ENCODE assay signal across 20 cellular contexts in the genomic region with DNA sequence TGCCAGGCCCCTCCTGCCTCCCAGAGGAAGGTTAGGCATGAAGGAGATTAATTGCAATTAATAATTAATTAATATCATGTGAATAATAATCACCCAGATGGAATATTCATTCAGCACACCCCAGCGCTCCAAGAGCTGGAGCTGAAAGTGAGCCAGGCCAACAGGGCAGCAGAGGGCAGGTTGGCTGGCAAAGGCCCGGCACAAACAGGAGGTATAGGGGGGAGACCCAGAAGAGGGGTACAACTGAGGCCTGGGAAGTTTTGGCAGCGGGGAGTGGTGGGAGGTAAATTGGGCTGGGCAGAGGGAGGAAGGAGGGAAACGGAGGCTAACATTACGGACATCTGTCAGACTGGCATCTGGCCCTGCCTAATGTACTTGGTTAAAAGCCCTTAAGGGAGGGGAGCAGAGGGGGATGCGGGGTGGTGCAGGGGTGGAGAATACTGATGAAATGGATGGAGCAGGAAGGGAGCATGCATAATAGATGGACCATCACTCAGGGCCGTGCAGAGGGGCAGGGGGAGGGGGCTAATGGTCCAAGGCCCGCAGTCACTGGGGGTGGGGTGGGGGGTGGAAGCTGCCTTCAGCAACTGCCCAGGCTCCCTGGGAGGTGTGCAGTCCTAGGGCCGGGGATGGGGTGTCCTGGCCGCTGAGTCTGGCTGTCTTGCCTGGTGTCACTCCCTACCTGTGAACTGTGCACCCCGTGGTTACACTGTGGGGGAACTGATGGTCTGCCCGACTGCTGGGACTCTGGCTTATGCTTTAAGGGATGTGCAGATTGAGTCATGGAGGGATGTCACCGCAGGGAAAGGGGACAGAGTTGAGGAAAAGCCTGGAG. TPM values are rescaled to one million over a fixed set of nuclear protein-coding genes. Genes with fewer than 3 reads are reported as not detected.
DNase-seq lines count a peak whose midpoint lies in the region; ATAC-seq, FAIRE-seq and TF ChIP-seq lines count a peak whose summit lies in the region.
"Had no signal": no experiment of that assay in that cellular context is flagged by ENCODE, and none has a peak within 500 bp of the region (broad histone marks: within the 10 kb centered on the region; RNA-seq: fewer than 3 reads in every experiment).

No MANE protein-coding gene starts in this region.

- peaks cover 7% of the 10 kb centered on the region for H3K4me1 ChIP-seq in CD8-positive, alpha-beta T cell (ENCODE audit: insufficient read depth, low read length)
- H3K4me1 ChIP-seq: pancreas had no signal

- H3K27me3 ChIP-seq in CD8-positive, alpha-beta T cell (ENCODE audit: insufficient read depth, low read length), result peaks cover 19% of the 10 kb centered on the region

- H3K36me3 ChIP-seq in CD8-positive, alpha-beta T cell (ENCODE audit: insufficient read depth, low read length), result no peaks in the 10 kb centered on the region
- H3K36me3 ChIP-seq: colonic mucosa, pancreas, sigmoid colon had no signal

- no peak overlapping the region for H3K27ac Mint-ChIP-seq in CD8-positive, alpha-beta T cell
- no peak overlapping the region for H3K27ac Mint-ChIP-seq in T-cell
- no peak overlapping the region for H3K27ac Mint-ChIP-seq in nephron progenitor cell
- H3K27ac Mint-ChIP-seq in activated T-helper 1 cell treated with anti-CD3 and anti-CD28 coated beads, Interleukin-12 subunit alpha, Interleukin-12 subunit beta, Interleukin-2, Interleukin-4 antibody, amounts not matched to agents 30 ng/mL and 10 ng/mL and 1 ng/mL, durations not matched to agents 14 hours and 24 hours and 36 hours, result no peak overlapping the region
- H3K27ac Mint-ChIP-seq: activated B cell treated with CpG ODN at 0.5 μM for 24 hours had no signal

- no peaks in the 10 kb centered on the region for H3K36me3 Mint-ChIP-seq in CD8-positive, alpha-beta T cell
- H3K36me3 Mint-ChIP-seq in T-cell (no peaks in the 10 kb centered on the region), nephron progenitor cell (ENCODE audit: low read depth) (no peaks in the 10 kb centered on the region)
- H3K36me3 Mint-ChIP-seq in activated T-helper 1 cell treated with anti-CD3 and anti-CD28 coated beads, Interleukin-12 subunit alpha, Interleukin-12 subunit beta, Interleukin-2, Interleukin-4 antibody, amounts not matched to agents 30 ng/mL and 10 ng/mL and 1 ng/mL, durations not matched to agents 14 hours and 24 hours and 36 hours (ENCODE audit: low read depth), result no peaks in the 10 kb centered on the region

- no peak for ATAC-seq in CD8-positive, alpha-beta T cell
- no peak for ATAC-seq in T-cell (replicated peaks in 1 of 4)
- ATAC-seq in HG03520 (IDR thresholded peaks at IDR 0.05; ENCODE audit: unreplicated experiment), result no peak
- ATAC-seq: pancreas had no signal

- TF ChIP-seq CTCF in CD8-positive, alpha-beta T cell (IDR thresholded peaks at IDR 0.05), result no peak
- TF ChIP-seq CTCF in nephron progenitor cell (IDR thresholded peaks at IDR 0.05), result no peak
- no peak for TF ChIP-seq CTCF in foreskin fibroblast (IDR thresholded peaks at IDR 0.05; ENCODE audit: low read depth, low read length)

- peak; percentile 44 for FAIRE-seq in HTR-8/SVneo (lab: Jason Lieb, UNC)
- FAIRE-seq: kidney, pancreas had no signal

- DNase-seq in CD8-positive, alpha-beta T cell, result peak in 1 of 7 experiments; percentile 13
- DNase-seq in HTR-8/SVneo (ENCODE audit: insufficient read length, low spot score), result no peak
- DNase-seq in T-cell, result no peak
- no peak for DNase-seq in nephron progenitor cell
- DNase-seq in activated T-helper 1 cell treated with anti-CD3 and anti-CD28 coated beads, Interleukin-12 subunit alpha, Interleukin-12 subunit beta, Interleukin-2, Interleukin-4 antibody, amounts not matched to agents 30 ng/mL and 10 ng/mL and 1 ng/mL, durations not matched to agents 14 hours and 24 hours and 36 hours (ENCODE audit: low spot score), result no peak
- DNase-seq in foreskin fibroblast, result no peak
- DNase-seq: activated B cell treated with CpG ODN at 0.5 μM for 24 hours; activated CD4-positive, alpha-beta T cell treated with anti-CD3 and anti-CD28 coated beads, Interleukin-2, amount 50 U/mL, for 4 hours; activated CD8-positive, alpha-beta memory T cell treated with anti-CD3 and anti-CD28 coated beads, Interleukin-2, amount 50 U/mL, for 4 hours; activated effector memory CD4-positive, alpha-beta T cell treated with Interleukin-2 at 50 U/mL for 16 hours; colonic mucosa; DMS53; Kasumi-1; kidney; NCI-H1930; NCI-H345; sigmoid colon; T1000 had no signal

- peaks cover 42% of the 10 kb centered on the region for H3K27me3 Mint-ChIP-seq in CD8-positive, alpha-beta T cell (ENCODE audit: low read depth)
- H3K27me3 Mint-ChIP-seq in T-cell (peaks cover 20 to 58% of the 10 kb centered on the region in 2 donors), nephron progenitor cell (ENCODE audit: low read depth, poor library complexity) (peaks cover 56% of the 10 kb centered on the region)
- peaks cover 39% of the 10 kb centered on the region for H3K27me3 Mint-ChIP-seq in activated T-helper 1 cell treated with anti-CD3 and anti-CD28 coated beads, Interleukin-12 subunit alpha, Interleukin-12 subunit beta, Interleukin-2, Interleukin-4 antibody, amounts not matched to agents 30 ng/mL and 10 ng/mL and 1 ng/mL, durations not matched to agents 14 hours and 24 hours and 36 hours (ENCODE audit: insufficient read depth)

- peaks cover 2% of the 10 kb centered on the region for H3K4me1 Mint-ChIP-seq in CD8-positive, alpha-beta T cell (ENCODE audit: low read depth)
- H3K4me1 Mint-ChIP-seq in T-cell, result peaks cover 0 to 4% (median 2%) of the 10 kb centered on the region in 3 donors
- H3K4me1 Mint-ChIP-seq in nephron progenitor cell, result peaks cover 3% of the 10 kb centered on the region
- no peaks in the 10 kb centered on the region for H3K4me1 Mint-ChIP-seq in activated T-helper 1 cell treated with anti-CD3 and anti-CD28 coated beads, Interleukin-12 subunit alpha, Interleukin-12 subunit beta, Interleukin-2, Interleukin-4 antibody, amounts not matched to agents 30 ng/mL and 10 ng/mL and 1 ng/mL, durations not matched to agents 14 hours and 24 hours and 36 hours (ENCODE audit: low read depth)

- no peaks in the 10 kb centered on the region for H3K9me3 Mint-ChIP-seq in CD8-positive, alpha-beta T cell
- no peaks in the 10 kb centered on the region for H3K9me3 Mint-ChIP-seq in T-cell
- no peaks in the 10 kb centered on the region for H3K9me3 Mint-ChIP-seq in nephron progenitor cell
- no peaks in the 10 kb centered on the region for H3K9me3 Mint-ChIP-seq in activated T-helper 1 cell treated with anti-CD3 and anti-CD28 coated beads, Interleukin-12 subunit alpha, Interleukin-12 subunit beta, Interleukin-2, Interleukin-4 antibody, amounts not matched to agents 30 ng/mL and 10 ng/mL and 1 ng/mL, durations not matched to agents 14 hours and 24 hours and 36 hours
- H3K9me3 Mint-ChIP-seq: activated B cell treated with CpG ODN at 0.5 μM for 24 hours had no signal

- CTCF ChIA-PET in CD8-positive, alpha-beta T cell (lab: Charles Lee), result no interaction called here
- CTCF ChIA-PET in T-cell (lab: Charles Lee), result no interaction called here

- H3K9me3 ChIP-seq in CD8-positive, alpha-beta T cell (ENCODE audit: low read length), result no peaks in the 10 kb centered on the region
- H3K9me3 ChIP-seq: colonic mucosa, pancreas, sigmoid colon had no signal

- H3K4me3 ChIP-seq in CD8-positive, alpha-beta T cell (ENCODE audit: low read depth, low read length), result no peak overlapping the region
- H3K4me3 ChIP-seq in foreskin fibroblast (ENCODE audit: low read depth in 1 of 2, low read length in 2 of 2), result no peak overlapping the region
- H3K4me3 ChIP-seq: colonic mucosa, pancreas, sigmoid colon had no signal

- peak overlapping the region; percentile 32 for H3K4me3 Mint-ChIP-seq in CD8-positive, alpha-beta T cell
- H3K4me3 Mint-ChIP-seq in T-cell, result peak overlapping the region in 2 of 3 donors; percentile 24
- peak overlapping the region; percentile 30 for H3K4me3 Mint-ChIP-seq in nephron progenitor cell
- H3K4me3 Mint-ChIP-seq in activated T-helper 1 cell treated with anti-CD3 and anti-CD28 coated beads, Interleukin-12 subunit alpha, Interleukin-12 subunit beta, Interleukin-2, Interleukin-4 antibody, amounts not matched to agents 30 ng/mL and 10 ng/mL and 1 ng/mL, durations not matched to agents 14 hours and 24 hours and 36 hours, result no peak overlapping the region
- H3K4me3 Mint-ChIP-seq: activated B cell treated with CpG ODN at 0.5 μM for 24 hours had no signal

- intact Hi-C loops in CD8-positive, alpha-beta T cell (cut with DNase I, micrococcal nuclease), result no loop called here
- intact Hi-C loops in activated T-helper 1 cell treated with anti-CD3 and anti-CD28 coated beads, Interleukin-12 subunit alpha, Interleukin-12 subunit beta, Interleukin-2, Interleukin-4 antibody, amounts not matched to agents 30 ng/mL and 10 ng/mL and 1 ng/mL, durations not matched to agents 14 hours and 24 hours and 36 hours (cut with micrococcal nuclease), result no loop called here

- no peak overlapping the region for H3K27ac ChIP-seq in CD8-positive, alpha-beta T cell (ENCODE audit: low read depth, low read length)
- H3K27ac ChIP-seq: colonic mucosa, pancreas, sigmoid colon had no signal

- POLR2A ChIA-PET in CD8-positive, alpha-beta T cell (lab: Charles Lee), result no interaction called here
- POLR2A ChIA-PET in T-cell (lab: Charles Lee), result no interaction called here

RNA-seq across cellular contexts. Expression of gene ADAM11, which starts 1.9 kb away (rescaled TPM):
- total RNA-seq in CD8-positive, alpha-beta T cell, result under 1 TPM; 0.64 to 0.76 TPM
- 1 to 10 TPM in 1 of 5 donors, under 1 TPM in 4; 0.43 to 1.0 (median 0.68) TPM for total RNA-seq in T-cell
- 0.32 and 0.52 TPM in 2 replicates for total RNA-seq in activated T-helper 1 cell treated with anti-CD3 and anti-CD28 coated beads, Interleukin-12 subunit alpha, Interleukin-12 subunit beta, Interleukin-2, Interleukin-4 antibody, amounts not matched to agents 30 ng/mL and 10 ng/mL and 1 ng/mL, durations not matched to agents 14 hours and 24 hours and 36 hours

RNA-seq across cellular contexts. Expression of gene DBF4B, which starts 52.2 kb away (rescaled TPM):
- 1 to 10 TPM in 1 of 2 experiments, under 1 TPM in 1; 0.71 to 1.3 TPM for total RNA-seq in CD8-positive, alpha-beta T cell
- total RNA-seq in T-cell, result 1 to 10 TPM; 3.8 to 7.8 (median 6.8) TPM
- total RNA-seq in activated T-helper 1 cell treated with anti-CD3 and anti-CD28 coated beads, Interleukin-12 subunit alpha, Interleukin-12 subunit beta, Interleukin-2, Interleukin-4 antibody, amounts not matched to agents 30 ng/mL and 10 ng/mL and 1 ng/mL, durations not matched to agents 14 hours and 24 hours and 36 hours, result 22.5 and 22.8 TPM in 2 replicates
